Comparison of ENCODE assay signal across 21 cellular contexts in the genomic region with DNA sequence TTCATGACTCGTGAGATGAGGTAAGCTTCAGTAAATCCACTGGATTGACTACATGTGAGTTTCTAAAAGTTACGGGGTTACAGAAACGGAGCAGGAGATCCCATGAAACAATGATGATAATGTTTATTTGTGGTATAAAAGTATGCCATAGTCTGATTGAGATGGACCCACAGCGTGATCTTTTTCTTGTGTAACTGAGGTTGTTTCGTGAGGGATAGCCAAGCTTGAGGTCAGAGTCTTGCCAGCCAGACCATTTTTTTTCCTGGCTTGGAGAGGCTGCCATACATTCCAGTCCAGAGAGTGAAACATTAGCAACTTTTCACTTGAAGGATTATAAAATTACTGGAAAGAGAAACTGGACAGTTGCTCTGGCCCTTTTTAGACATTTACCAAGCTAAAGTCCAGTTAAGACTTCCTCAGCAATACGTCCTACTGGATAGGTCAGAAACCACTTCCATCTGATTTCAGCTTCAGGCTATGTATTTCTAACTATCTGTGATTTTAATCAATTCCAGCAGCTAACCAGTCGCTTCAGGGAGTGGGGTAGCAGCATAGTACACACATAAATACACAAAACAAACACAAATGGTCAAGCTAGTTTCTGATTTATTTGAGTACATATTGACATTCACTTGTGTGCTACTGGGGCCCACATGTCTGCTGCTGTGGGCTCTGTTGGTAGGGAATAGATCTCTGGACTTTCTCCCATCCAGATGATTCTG.
A peak's percentile ranks its signal among the peaks of the same experiment; 100 is the strongest.
DNase-seq lines count a peak whose midpoint lies in the region; FAIRE-seq and TF ChIP-seq lines count a peak whose summit lies in the region.
"Had no signal": no experiment of that assay in that cellular context is flagged by ENCODE, and none has a peak within 500 bp of the region (broad histone marks: within the 10 kb centered on the region; RNA-seq: fewer than 3 reads in every experiment).

No MANE protein-coding gene starts in this region.

- peaks cover 6% of the 10 kb centered on the region for H3K9me3 ChIP-seq in adipocyte (ENCODE audit: control insufficient read depth, low read length)
- H3K9me3 ChIP-seq: HAP-1, thyroid gland had no signal

- H3K4me3 ChIP-seq in adipocyte (ENCODE audit: low read length), result no peak overlapping the region
- H3K4me3 ChIP-seq: HAP-1, thyroid gland had no signal

- DNase-seq in DMS53 (lab: John Stamatoyannopoulos, UW), result peak; percentile 16
- no peak for DNase-seq in DMS53 treated with DMSO at 0.1 percent for 48 hours (lab: John Stamatoyannopoulos, UW; ENCODE audit: unreplicated experiment)
- DNase-seq in adipocyte (ENCODE audit: low read depth), result peak; percentile 87
- DNase-seq in fibroblast of the conjunctiva (ENCODE audit: low read depth), result peak; percentile 45
- DNase-seq in smooth muscle cell of the brain vasculature (ENCODE audit: low read depth, low spot score), result peak; percentile 29
- DNase-seq in GM12892 (ENCODE audit: insufficient read length), result no peak
- no peak for DNase-seq in dermis blood vessel endothelial cell
- DNase-seq in 8988T, result no peak
- DNase-seq: activated CD4-positive, alpha-beta T cell treated with anti-CD3 and anti-CD28 coated beads for 1 hour; activated effector memory CD4-positive, alpha-beta T cell treated with anti-CD3 and anti-CD28 coated beads, Interleukin-2, amount 50 U/mL, for 16 hours; anterior cingulate cortex; Calu3; left cardiac atrium; NCI-H1930; NCI-H510A treated with DMSO at 0.1 percent for 48 hours; SHP77; stimulated activated CD4-positive, alpha-beta T cell treated with anti-CD3 and anti-CD28 coated beads, Interleukin-4, amount 100 ng/mL, for 4 hours; T-helper 2 cell; thyroid gland had no signal

- H3K36me3 ChIP-seq in adipocyte (ENCODE audit: control insufficient read depth, insufficient read depth, low read length, severe bottlenecking), result no peaks in the 10 kb centered on the region
- H3K36me3 ChIP-seq: HAP-1, thyroid gland had no signal

- TF ChIP-seq POLR2A in GM12892 (IDR thresholded peaks at IDR 0.05; ENCODE audit: low read depth, low read length), result no peak

- no peak for FAIRE-seq in GM12892 (lab: Jason Lieb, UNC)
- FAIRE-seq: A204.1 had no signal

- H3K4me1 ChIP-seq in adipocyte (ENCODE audit: control insufficient read depth, insufficient read depth, low read length), result peaks cover 5% of the 10 kb centered on the region
- H3K4me1 ChIP-seq: HAP-1, thyroid gland had no signal

- H3K9ac ChIP-seq in adipocyte (ENCODE audit: low read length), result no peak overlapping the region

- no peaks in the 10 kb centered on the region for H3K27me3 ChIP-seq in adipocyte (replicated peaks; ENCODE audit: control insufficient read depth, insufficient read depth, low read length)
- H3K27me3 ChIP-seq: thyroid gland had no signal

Comparison
In these comparisons a context has a peak if more than half of its experiments do, and no peak if none do; other contexts are left out.
1. DNase-seq: peak in DMS53 (single experiment), adipocyte (single experiment), fibroblast of the conjunctiva (single experiment) and smooth muscle cell of the brain vasculature (single experiment); none in DMS53 treated with DMSO at 0.1 percent for 48 hours (single experiment), GM12892 (single experiment), dermis blood vessel endothelial cell (single experiment) and 8988T (single experiment).